30 cellular contexts compared by ENCODE assay signal in genomic region chrX:121169099-121170035, GRCh38.
"Had no signal": no experiment of that assay in that cellular context is flagged by ENCODE, and none has a peak within 500 bp of the region (broad histone marks: within the 10 kb centered on the region; RNA-seq: fewer than 3 reads in every experiment).

No MANE protein-coding gene starts in this region.

- H3K9me3 Mint-ChIP-seq: activated B cell treated with CpG ODN at 0.5 μM for 24 hours; activated CD4-positive, alpha-beta T cell treated with anti-CD3 and anti-CD28 coated beads, Interleukin-2, amount 10 ng/mL, durations not matched to agents 24 days and 14 days; activated naive CD4-positive, alpha-beta T cell treated with anti-CD3 and anti-CD28 coated beads for 36 hours; activated naive CD4-positive, alpha-beta T cell treated with anti-CD3 and anti-CD28 coated beads, Interleukin-2, amount 50 U/mL, for 72 hours; activated T-cell treated with anti-CD3 and anti-CD28 coated beads, Interleukin-2, amount 50 U/mL, for 24 hours; brain; T-cell had no signal

- H3K4me2 ChIP-seq: KMS-11, SK-N-SH had no signal

- H3K36me3 ChIP-seq: adrenal gland, Peyer's patch, SJSA1 had no signal

- DNase-seq: activated B cell treated with CpG ODN at 0.5 μM for 24 hours; activated CD4-positive, alpha-beta T cell treated with anti-CD3 and anti-CD28 coated beads, Interleukin-2, amount 10 ng/mL, durations not matched to agents 24 days and 14 days; activated CD4-positive, alpha-beta T cell treated with anti-CD3 and anti-CD28 coated beads, Interleukin-2, amount 50 U/mL, for 4 hours; activated CD4-positive, CD25-positive, alpha-beta regulatory T cell treated with anti-CD3 and anti-CD28 coated beads, Interleukin-2, amount 50 U/mL, for 72 hours; activated CD8-positive, alpha-beta T cell treated with anti-CD3 and anti-CD28 coated beads, Interleukin-2, amount 10 ng/mL, durations not matched to agents 7 days and 5 days; activated gamma-delta T cell treated with Interleukin-2 at 50 U/mL for 16 hours; activated naive CD4-positive, alpha-beta T cell treated with anti-CD3 and anti-CD28 coated beads for 36 hours; activated T-cell treated with anti-CD3 and anti-CD28 coated beads, Interleukin-2, amount 50 U/mL, for 24 hours; adrenal gland; central memory CD4-positive, alpha-beta T cell; NCI-H1092 treated with DMSO at 0.1 percent for 48 hours; NCI-H1417; NCI-H1930; NCI-H2081 treated with DMSO at 0.1 percent for 48 hours; NCI-H226; NCI-H446 treated with DMSO at 0.1 percent for 48 hours; NCI-H524 treated with DMSO at 0.1 percent for 48 hours; NK-92 treated with Interleukin-12 subunit alpha and Interleukin-12 subunit beta, amount 100 ng/mL, for 24 hours; Peyer's patch; RPMI8226; SHP77 treated with DMSO at 0.1 percent for 48 hours; SK-N-SH; T-cell; T-helper 17 cell had no signal

- H3K4me3 ChIP-seq: adrenal gland, Peyer's patch, SJSA1 had no signal

- H3K27me3 ChIP-seq: adrenal gland, Peyer's patch, SJSA1 had no signal

- H3K27me3 Mint-ChIP-seq: activated B cell treated with CpG ODN at 0.5 μM for 24 hours; activated CD4-positive, alpha-beta T cell treated with anti-CD3 and anti-CD28 coated beads, Interleukin-2, amount 10 ng/mL, durations not matched to agents 24 days and 14 days; T-helper 17 cell had no signal

- H3K9ac ChIP-seq: KMS-11, SK-N-SH had no signal

- H3K4me3 Mint-ChIP-seq: activated B cell treated with CpG ODN at 0.5 μM for 24 hours; activated CD4-positive, alpha-beta T cell treated with anti-CD3 and anti-CD28 coated beads, Interleukin-2, amount 10 ng/mL, durations not matched to agents 24 days and 14 days; activated CD8-positive, alpha-beta T cell treated with anti-CD3 and anti-CD28 coated beads, Interleukin-2, amount 10 ng/mL, durations not matched to agents 7 days and 5 days; activated naive CD4-positive, alpha-beta T cell treated with anti-CD3 and anti-CD28 coated beads for 36 hours; activated T-cell treated with anti-CD3 and anti-CD28 coated beads, Interleukin-2, amount 50 U/mL, for 24 hours; brain; T-cell; T-helper 17 cell had no signal

- H3K36me3 Mint-ChIP-seq: activated naive CD4-positive, alpha-beta T cell treated with anti-CD3 and anti-CD28 coated beads, Interleukin-2, amount 50 U/mL, for 72 hours; brain; T-cell had no signal

- H3K9me3 ChIP-seq: adrenal gland, Peyer's patch, SJSA1, SK-N-SH had no signal

- H3K4me1 ChIP-seq: adrenal gland, Peyer's patch, SJSA1 had no signal

- H3K27ac Mint-ChIP-seq: activated B cell treated with CpG ODN at 0.5 μM for 24 hours; activated CD4-positive, alpha-beta T cell treated with anti-CD3 and anti-CD28 coated beads, Interleukin-2, amount 10 ng/mL, durations not matched to agents 24 days and 14 days; activated CD8-positive, alpha-beta T cell treated with anti-CD3 and anti-CD28 coated beads, Interleukin-2, amount 10 ng/mL, durations not matched to agents 7 days and 5 days; activated naive CD4-positive, alpha-beta T cell treated with anti-CD3 and anti-CD28 coated beads for 36 hours; activated naive CD4-positive, alpha-beta T cell treated with anti-CD3 and anti-CD28 coated beads, Interleukin-2, amount 50 U/mL, for 72 hours; activated T-cell treated with anti-CD3 and anti-CD28 coated beads, Interleukin-2, amount 50 U/mL, for 24 hours; brain; T-cell; T-helper 17 cell had no signal

- ATAC-seq: activated CD8-positive, alpha-beta T cell treated with anti-CD3 and anti-CD28 coated beads, Interleukin-2, amount 10 ng/mL, durations not matched to agents 7 days and 5 days; PC-3; T-cell; T-helper 17 cell had no signal

- H3K27ac ChIP-seq: adrenal gland, KMS-11, Peyer's patch, SJSA1, VCaP had no signal

- H3K4me1 Mint-ChIP-seq: activated B cell treated with CpG ODN at 0.5 μM for 24 hours; activated CD4-positive, alpha-beta T cell treated with anti-CD3 and anti-CD28 coated beads, Interleukin-2, amount 10 ng/mL, durations not matched to agents 24 days and 14 days; brain; T-helper 17 cell had no signal
